ENCODE assay signal across 8 cellular contexts in genomic region chr17:36546418-36547093, GRCh38. TPM values are rescaled to one million over a fixed set of nuclear protein-coding genes. Genes with fewer than 3 reads are reported as not detected.
DNase-seq lines count a peak whose midpoint lies in the region; ATAC-seq and TF ChIP-seq lines count a peak whose summit lies in the region.

No MANE protein-coding gene starts in this region.

- H3K27me3 ChIP-seq in Peyer's patch = no peaks in the 10 kb centered on the region

- peak overlapping the region; percentile 99 to 100 (median 100) for H3K27ac ChIP-seq in Peyer's patch

- TF ChIP-seq POLR2A in Peyer's patch (IDR thresholded peaks at IDR 0.05) = no peak

- no peaks in the 10 kb centered on the region for H3K9me3 ChIP-seq in Peyer's patch

- H3K4me3 ChIP-seq in GM12864 (ENCODE audit: low read depth, low read length) (peak overlapping the region; percentile 90), Peyer's patch (peak overlapping the region; percentile 89 to 97 (median 91)), epithelial cell of proximal tubule (ENCODE audit: low read depth, low read length) (peak overlapping the region; percentile 79)

- H3K4me1 ChIP-seq in Peyer's patch = peaks cover 3 to 62% (median 21%) of the 10 kb centered on the region in 4 donors

- no peaks in the 10 kb centered on the region for H3K36me3 ChIP-seq in Peyer's patch

- ATAC-seq in GM21825 (IDR thresholded peaks at IDR 0.05; ENCODE audit: unreplicated experiment) = no peak
- no peak for ATAC-seq in GM21515 (IDR thresholded peaks at IDR 0.05; ENCODE audit: unreplicated experiment)
- ATAC-seq in esophagus mucosa = no peak

- TF ChIP-seq CTCF in GM12864 (IDR thresholded peaks at IDR 0.05; ENCODE audit: low read depth, low read length, missing control alignments) (no peak), Peyer's patch (IDR thresholded peaks at IDR 0.05) (no peak), epithelial cell of proximal tubule (conservative IDR thresholded peaks at IDR 0.05; ENCODE audit: low read depth, low read length) (no peak)

- no peak for DNase-seq in GM12864 (ENCODE audit: low read depth)
- DNase-seq in Peyer's patch = no peak
- DNase-seq in epithelial cell of proximal tubule (ENCODE audit: low read depth) = no peak
- DNase-seq in pulmonary artery endothelial cell (ENCODE audit: low read depth, low spot score) = peak; percentile 13
- DNase-seq in stimulated activated CD4-positive, alpha-beta T cell treated with anti-CD3 and anti-CD28 coated beads, Interleukin-4, amount 100 ng/mL, for 1 hour = no peak

RNA-seq across cellular contexts. Expression of gene GGNBP2, which starts 1.8 kb away (rescaled TPM):
- total RNA-seq in Peyer's patch (100 to 1,000 TPM in 1 of 4 donors, 10 to 100 TPM in 3; 90.5 to 124 (median 96.8) TPM), epithelial cell of proximal tubule (26.9 and 32.6 TPM in 2 replicates), pulmonary artery endothelial cell (46.9 and 55.7 TPM in 2 replicates), esophagus mucosa (43.6 TPM)

RNA-seq across cellular contexts. Expression of gene PIGW, which starts 11.8 kb away (rescaled TPM):
- 1 to 10 TPM in 3 of 4 donors, not detected in 1; 2.5 to 4.4 (median 4.3) TPM for total RNA-seq in Peyer's patch
- total RNA-seq in epithelial cell of proximal tubule = 6.9 and 12.0 TPM in 2 replicates
- total RNA-seq in pulmonary artery endothelial cell = 12.1 and 12.7 TPM in 2 replicates
- 14.3 TPM for total RNA-seq in esophagus mucosa

RNA-seq across cellular contexts. Expression of gene MYO19, which starts 11.9 kb away (rescaled TPM):
- 100 to 1,000 TPM; 150 to 286 (median 213) TPM for total RNA-seq in Peyer's patch
- total RNA-seq in epithelial cell of proximal tubule = 93.3 and 107 TPM in 2 replicates
- 59.9 and 85.1 TPM in 2 replicates for total RNA-seq in pulmonary artery endothelial cell
- total RNA-seq in esophagus mucosa = 73.3 TPM

RNA-seq across cellular contexts. Expression of gene DHRS11, which starts 45.1 kb away (rescaled TPM):
- total RNA-seq in Peyer's patch = 100 to 1,000 TPM in 3 of 4 donors, 10 to 100 TPM in 1; 63.5 to 436 (median 424) TPM
- 13.2 and 14.8 TPM in 2 replicates for total RNA-seq in epithelial cell of proximal tubule
- total RNA-seq in pulmonary artery endothelial cell = 8.2 and 10.0 TPM in 2 replicates
- 8.4 TPM for total RNA-seq in esophagus mucosa

RNA-seq across cellular contexts. Expression of gene MRM1, which starts 54.8 kb away (rescaled TPM):
- 10 to 100 TPM in 3 of 4 donors, 1 to 10 TPM in 1; 6.6 to 18.8 (median 13.9) TPM for total RNA-seq in Peyer's patch
- 9.1 and 13.7 TPM in 2 replicates for total RNA-seq in epithelial cell of proximal tubule
- 3.6 and 7.3 TPM in 2 replicates for total RNA-seq in pulmonary artery endothelial cell
- 4.8 TPM for total RNA-seq in esophagus mucosa
